ENCODE assay signal across 17 cellular contexts in genomic region chr1:161084205-161084988, GRCh38. TPM values are rescaled to one million over a fixed set of nuclear protein-coding genes. Genes with fewer than 3 reads are reported as not detected.
DNase-seq lines count a peak whose midpoint lies in the region; ATAC-seq, FAIRE-seq and TF ChIP-seq lines count a peak whose summit lies in the region.
"Had no signal": no experiment of that assay in that cellular context is flagged by ENCODE, and none has a peak within 500 bp of the region (broad histone marks: within the 10 kb centered on the region; RNA-seq: fewer than 3 reads in every experiment).

No MANE protein-coding gene starts in this region.

- H3K14ac ChIP-seq in mesenchymal stem cell (ENCODE audit: low read length in 2 of 2), result no peak overlapping the region

- H3K4me3 Mint-ChIP-seq in stimulated activated naive CD8-positive, alpha-beta T cell treated with anti-CD3 and anti-CD28 coated beads, Interleukin-15, Interleukin-2, amounts not matched to agents 100 ng/mL and 50 ng/mL, for 24 hours, result no peak overlapping the region
- H3K4me3 Mint-ChIP-seq: activated T-helper 1 cell treated with anti-CD3 and anti-CD28 coated beads, Interleukin-12 subunit alpha, Interleukin-12 subunit beta, Interleukin-2, Interleukin-4 antibody, amounts not matched to agents 30 ng/mL and 10 ng/mL and 1 ng/mL, durations not matched to agents 14 hours and 24 hours and 36 hours; natural killer cell had no signal

- no peak overlapping the region for H4K8ac ChIP-seq in mesenchymal stem cell (ENCODE audit: low read length)

- TF ChIP-seq CTCF in colonic mucosa (IDR thresholded peaks at IDR 0.05), result no peak
- no peak for TF ChIP-seq CTCF in gastrocnemius medialis (IDR thresholded peaks at IDR 0.05 in 4 of 5, conservative IDR thresholded peaks at IDR 0.05 in 1 of 5)

- 96% methylated on average over 6 of the region's 6 CpGs for WGBS in mesenchymal stem cell

- no peak for DNase-seq in stimulated activated naive CD8-positive, alpha-beta T cell treated with anti-CD3 and anti-CD28 coated beads, Interleukin-15, Interleukin-2, amounts not matched to agents 100 U/mL and 50 U/mL, for 24 hours
- DNase-seq in colonic mucosa (no peak), mesenchymal stem cell (peak; percentile 23), RCC 7860 (ENCODE audit: low spot score) (no peak), midbrain (lab: John Stamatoyannopoulos, UW) (no peak), gastrocnemius medialis (no peak), ecto neural progenitor cell (ENCODE audit: low spot score) (no peak)
- DNase-seq: activated CD4-positive, alpha-beta T cell treated with anti-CD3 and anti-CD28 coated beads for 48 hours; MM.1S; natural killer cell; T-helper 2 cell had no signal

- H3K36me3 ChIP-seq in colonic mucosa (no peaks in the 10 kb centered on the region), mesenchymal stem cell (ENCODE audit: control insufficient read depth in 1 of 2, insufficient read depth in 2 of 2, low read depth in 1 of 2, low read length in 2 of 2) (no peaks in the 10 kb centered on the region), gastrocnemius medialis (no peaks in the 10 kb centered on the region)
- H3K36me3 ChIP-seq: thyroid gland had no signal

- peaks cover 3% of the 10 kb centered on the region for H3K4me1 ChIP-seq in colonic mucosa
- peaks cover 27% of the 10 kb centered on the region for H3K4me1 ChIP-seq in mesenchymal stem cell (ENCODE audit: control insufficient read depth, insufficient read depth, low read depth, low read length)
- no peaks in the 10 kb centered on the region for H3K4me1 ChIP-seq in gastrocnemius medialis

- H3K4me1 Mint-ChIP-seq in stimulated activated naive CD8-positive, alpha-beta T cell treated with anti-CD3 and anti-CD28 coated beads, Interleukin-15, Interleukin-2, amounts not matched to agents 100 ng/mL and 50 ng/mL, for 24 hours (ENCODE audit: low read depth), result peaks cover 7% of the 10 kb centered on the region
- H3K4me1 Mint-ChIP-seq: natural killer cell had no signal

- no peak for TF ChIP-seq POLR2A in gastrocnemius medialis (IDR thresholded peaks at IDR 0.05)

- no peak overlapping the region for H2AK5ac ChIP-seq in mesenchymal stem cell (ENCODE audit: low read length, severe bottlenecking)

- no peak overlapping the region for H2AFZ ChIP-seq in mesenchymal stem cell (ENCODE audit: low read depth, low read length)

- H3K79me1 ChIP-seq in mesenchymal stem cell (replicated peaks; ENCODE audit: low read length, poor library complexity, severe bottlenecking), result no peaks in the 10 kb centered on the region

- FAIRE-seq in RCC 7860 (lab: Jason Lieb, UNC), result no peak
- FAIRE-seq: endothelial cell of umbilical vein had no signal

- H3K18ac ChIP-seq in mesenchymal stem cell (ENCODE audit: low read depth in 1 of 2, low read length in 2 of 2), result peak overlapping the region in 1 of 2 experiments; percentile 22

- H3K27ac ChIP-seq in colonic mucosa (peak overlapping the region; percentile 40), mesenchymal stem cell (ENCODE audit: low read length, poor library complexity, severe bottlenecking) (no peak overlapping the region), gastrocnemius medialis (no peak overlapping the region)

- H3K27me3 Mint-ChIP-seq in stimulated activated naive CD8-positive, alpha-beta T cell treated with anti-CD3 and anti-CD28 coated beads, Interleukin-15, Interleukin-2, amounts not matched to agents 100 ng/mL and 50 ng/mL, for 24 hours, result no peaks in the 10 kb centered on the region

- H3K27me3 ChIP-seq in colonic mucosa (no peaks in the 10 kb centered on the region), mesenchymal stem cell (ENCODE audit: control insufficient read depth in 1 of 2, insufficient read depth in 1 of 2, low read length in 2 of 2) (no peaks in the 10 kb centered on the region), gastrocnemius medialis (no peaks in the 10 kb centered on the region)
- H3K27me3 ChIP-seq: thyroid gland had no signal

- no peaks in the 10 kb centered on the region for H3K9me3 Mint-ChIP-seq in stimulated activated naive CD8-positive, alpha-beta T cell treated with anti-CD3 and anti-CD28 coated beads, Interleukin-15, Interleukin-2, amounts not matched to agents 100 ng/mL and 50 ng/mL, for 24 hours
- H3K9me3 Mint-ChIP-seq: activated T-helper 1 cell treated with anti-CD3 and anti-CD28 coated beads, Interleukin-12 subunit alpha, Interleukin-12 subunit beta, Interleukin-2, Interleukin-4 antibody, amounts not matched to agents 30 ng/mL and 10 ng/mL and 1 ng/mL, durations not matched to agents 14 hours and 24 hours and 36 hours; natural killer cell had no signal

- H3K9ac ChIP-seq in colonic mucosa (ENCODE audit: low read depth in 2 of 2, low read length in 2 of 2) (no peak overlapping the region), mesenchymal stem cell (ENCODE audit: low read length) (no peak overlapping the region)

- H2BK120ac ChIP-seq in mesenchymal stem cell (ENCODE audit: low read depth, low read length), result peak overlapping the region; percentile 82

- no peak overlapping the region for H4K91ac ChIP-seq in mesenchymal stem cell (ENCODE audit: low read length)

- H2BK15ac ChIP-seq in mesenchymal stem cell (ENCODE audit: low read depth, poor library complexity, severe bottlenecking), result peak overlapping the region; percentile 2

- H3K27ac Mint-ChIP-seq in stimulated activated naive CD8-positive, alpha-beta T cell treated with anti-CD3 and anti-CD28 coated beads, Interleukin-15, Interleukin-2, amounts not matched to agents 100 ng/mL and 50 ng/mL, for 24 hours, result peak overlapping the region; percentile 52
- H3K27ac Mint-ChIP-seq: activated T-helper 1 cell treated with anti-CD3 and anti-CD28 coated beads, Interleukin-12 subunit alpha, Interleukin-12 subunit beta, Interleukin-2, Interleukin-4 antibody, amounts not matched to agents 30 ng/mL and 10 ng/mL and 1 ng/mL, durations not matched to agents 14 hours and 24 hours and 36 hours; natural killer cell had no signal

- in situ Hi-C loops in gastrocnemius medialis (cut with MboI; ENCODE audit: low sequenced_read_pairs in 4 of 4), result no loop called here

- H3K9me3 ChIP-seq in colonic mucosa (no peaks in the 10 kb centered on the region), mesenchymal stem cell (ENCODE audit: control insufficient read depth, low read length) (no peaks in the 10 kb centered on the region), gastrocnemius medialis (no peaks in the 10 kb centered on the region)
- H3K9me3 ChIP-seq: thyroid gland had no signal

- H3K36me3 Mint-ChIP-seq in stimulated activated naive CD8-positive, alpha-beta T cell treated with anti-CD3 and anti-CD28 coated beads, Interleukin-15, Interleukin-2, amounts not matched to agents 100 ng/mL and 50 ng/mL, for 24 hours (ENCODE audit: low read depth), result no peaks in the 10 kb centered on the region
- H3K36me3 Mint-ChIP-seq: natural killer cell had no signal

- H3K4me2 ChIP-seq in mesenchymal stem cell (ENCODE audit: low read length, poor library complexity, severe bottlenecking), result no peak overlapping the region

- intact Hi-C loops in colonic mucosa (cut with DNase I) (no loop called here), gastrocnemius medialis (cut with DNase I; ENCODE audit: low total_unique reads) (no loop called here)

- ATAC-seq in stimulated activated naive CD8-positive, alpha-beta T cell treated with anti-CD3 and anti-CD28 coated beads, Interleukin-15, Interleukin-2, amounts not matched to agents 100 U/mL and 50 U/mL, for 24 hours, result no peak
- no peak for ATAC-seq in gastrocnemius medialis

- H3K23ac ChIP-seq in mesenchymal stem cell (ENCODE audit: low read length in 2 of 2), result no peak overlapping the region

- H2BK12ac ChIP-seq in mesenchymal stem cell (ENCODE audit: low read length in 2 of 2), result peak overlapping the region in 1 of 2 experiments; percentile 8

- no peak overlapping the region for H3K4me3 ChIP-seq in colonic mucosa
- no peak overlapping the region for H3K4me3 ChIP-seq in mesenchymal stem cell (ENCODE audit: insufficient read depth in 1 of 2, low read depth in 1 of 2, low read length in 2 of 2)
- no peak overlapping the region for H3K4me3 ChIP-seq in gastrocnemius medialis
- H3K4me3 ChIP-seq: thyroid gland had no signal

- no peak overlapping the region for H3K4ac ChIP-seq in mesenchymal stem cell (ENCODE audit: low read depth in 1 of 2, low read length in 2 of 2)

- no peak overlapping the region for H2BK5ac ChIP-seq in mesenchymal stem cell (ENCODE audit: low read depth, low read length, poor library complexity, severe bottlenecking)

RNA-seq across cellular contexts. Expression of gene NECTIN4, which starts 5.0 kb away (rescaled TPM):
- 1 to 10 TPM; 4.6 to 7.8 TPM for total RNA-seq in colonic mucosa
- 0.03 TPM for polyA plus RNA-seq in mesenchymal stem cell (2013, experiment 1 of 2)
- 0.01 TPM for polyA plus RNA-seq in mesenchymal stem cell (2013, experiment 2 of 2)
- total RNA-seq in gastrocnemius medialis, result not detected
- total RNA-seq: activated T-helper 1 cell treated with anti-CD3 and anti-CD28 coated beads, Interleukin-12 subunit alpha, Interleukin-12 subunit beta, Interleukin-2, Interleukin-4 antibody, amounts not matched to agents 30 ng/mL and 10 ng/mL and 1 ng/mL, durations not matched to agents 14 hours and 24 hours and 36 hours; skeletal muscle tissue had no signal
- polyA plus RNA-seq: aorta had no signal

RNA-seq across cellular contexts. Expression of gene KLHDC9, which starts 13.8 kb away (rescaled TPM):
- total RNA-seq in colonic mucosa (10 to 100 TPM in 1 of 2 donors, 1 to 10 TPM in 1; 7.1 to 10.1 TPM), gastrocnemius medialis (1 to 10 TPM in 2 of 4 donors, under 1 TPM in 2; 0.89 to 2.4 (median 1.3) TPM)
- 1.3 TPM for polyA plus RNA-seq in mesenchymal stem cell (2013, experiment 1 of 2)
- polyA plus RNA-seq in mesenchymal stem cell (2013, experiment 2 of 2), result 1.7 TPM
- total RNA-seq: activated T-helper 1 cell treated with anti-CD3 and anti-CD28 coated beads, Interleukin-12 subunit alpha, Interleukin-12 subunit beta, Interleukin-2, Interleukin-4 antibody, amounts not matched to agents 30 ng/mL and 10 ng/mL and 1 ng/mL, durations not matched to agents 14 hours and 24 hours and 36 hours; skeletal muscle tissue had no signal

RNA-seq across cellular contexts. Expression of gene ARHGAP30, which starts 14.7 kb away (rescaled TPM):
- total RNA-seq in colonic mucosa (1 to 10 TPM; 3.5 to 5.3 TPM), gastrocnemius medialis (1 to 10 TPM in 2 of 4 donors, under 1 TPM in 2; 0.61 to 1.6 (median 1.0) TPM)
- polyA plus RNA-seq in mesenchymal stem cell (2013, experiment 1 of 2), result 0.04 TPM
- polyA plus RNA-seq in mesenchymal stem cell (2013, experiment 2 of 2), result 0.03 TPM
- total RNA-seq: endothelial cell of umbilical vein had no signal
- polyA plus RNA-seq: endothelial cell of umbilical vein had no signal

RNA-seq across cellular contexts. Expression of gene PFDN2, which starts 33.4 kb away (rescaled TPM):
- 10 to 100 TPM; 42.7 to 49.6 TPM for total RNA-seq in colonic mucosa
- polyA plus RNA-seq in mesenchymal stem cell (2013, experiment 1 of 2), result 252 TPM
- polyA plus RNA-seq in mesenchymal stem cell (2013, experiment 2 of 2), result 245 TPM
- total RNA-seq in gastrocnemius medialis, result 100 to 1,000 TPM in 1 of 4 donors, 10 to 100 TPM in 3; 62.4 to 106 (median 74.1) TPM

RNA-seq across cellular contexts. Expression of gene NIT1, which starts 33.5 kb away (rescaled TPM):
- 10 to 100 TPM; 58.8 to 84.4 TPM for total RNA-seq in colonic mucosa
- polyA plus RNA-seq in mesenchymal stem cell (2013, experiment 1 of 2), result 28.8 TPM
- 28.9 TPM for polyA plus RNA-seq in mesenchymal stem cell (2013, experiment 2 of 2)
- total RNA-seq in gastrocnemius medialis, result 10 to 100 TPM; 16.1 to 20.4 (median 17.9) TPM

Comparison
In these comparisons a context has a peak if more than half of its experiments do, and no peak if none do; other contexts are left out.
1. RNA of gene NECTIN4, which starts 5.0 kb away (total RNA-seq): 4.6 to 7.8 TPM in colonic mucosa; not detected in gastrocnemius medialis; every median in the first group is over 4 times any median in the second.